In genomic region chr13:80048802-80049201, GRCh38 we compare ENCODE assay signal across 8 cellular contexts.
A peak's percentile ranks its signal among the peaks of the same experiment; 100 is the strongest.
DNase-seq lines count a peak whose midpoint lies in the region; ATAC-seq and TF ChIP-seq lines count a peak whose summit lies in the region.

No MANE protein-coding gene starts in this region.

- TF ChIP-seq POLR2A in body of pancreas (IDR thresholded peaks at IDR 0.05): no peak

- peak; percentile 65 for ATAC-seq in body of pancreas

- no peaks in the 10 kb centered on the region for H3K9me3 ChIP-seq in body of pancreas

- H3K27me3 ChIP-seq in body of pancreas: no peaks in the 10 kb centered on the region
- no peaks in the 10 kb centered on the region for H3K27me3 ChIP-seq in H7 (ENCODE audit: control insufficient read depth, insufficient read depth, low read length)

- H3K36me3 ChIP-seq in body of pancreas (replicated peaks in 1 of 2; ENCODE audit: insufficient read depth in 1 of 2, low read depth in 2 of 2) (no peaks in the 10 kb centered on the region), H7 (replicated peaks; ENCODE audit: control insufficient read depth, insufficient read depth, low read length) (no peaks in the 10 kb centered on the region)

- intact Hi-C loops in body of pancreas (cut with DNase I): no loop called here

- H3K4me3 ChIP-seq in body of pancreas (no peak overlapping the region), H7 (ENCODE audit: insufficient read depth, low read depth, low read length) (no peak overlapping the region)

- peaks cover 17% of the 10 kb centered on the region for H3K4me1 ChIP-seq in body of pancreas

- 51 to 63% methylated on average over 7 of the region's 7 CpGs for WGBS in body of pancreas, 2 donors

- DNase-seq in GM10266 (ENCODE audit: extremely low spot score) (peak; percentile 61), H4 (ENCODE audit: low spot score) (peak; percentile 79), LHCN-M2 (ENCODE audit: low read depth) (peak; percentile 100), T-helper 2 cell (peak in 3 of 5 experiments; percentile 19 to 59 (median 26)), body of pancreas (peak; percentile 44 to 79 (median 56)), iris pigment epithelial cell (ENCODE audit: low read depth) (peak; percentile 98), H7 (no peak)
- peak; percentile 21 to 27 for DNase-seq in stimulated activated CD4-positive, alpha-beta T cell treated with anti-CD3 and anti-CD28 coated beads, Interleukin-1b, Interleukin-23, amount 100 ng/mL, for 4 hours (ENCODE audit: low read depth in 2 of 2)

- no peak overlapping the region for H3K27ac ChIP-seq in body of pancreas

- TF ChIP-seq CTCF in GM10266 (IDR thresholded peaks at IDR 0.05; ENCODE audit: control insufficient read depth, insufficient read depth, low read depth, missing control alignments) (no peak), body of pancreas (IDR thresholded peaks at IDR 0.05) (no peak)
